Comparison of ENCODE assay signal across 12 cellular contexts in the genomic region with DNA sequence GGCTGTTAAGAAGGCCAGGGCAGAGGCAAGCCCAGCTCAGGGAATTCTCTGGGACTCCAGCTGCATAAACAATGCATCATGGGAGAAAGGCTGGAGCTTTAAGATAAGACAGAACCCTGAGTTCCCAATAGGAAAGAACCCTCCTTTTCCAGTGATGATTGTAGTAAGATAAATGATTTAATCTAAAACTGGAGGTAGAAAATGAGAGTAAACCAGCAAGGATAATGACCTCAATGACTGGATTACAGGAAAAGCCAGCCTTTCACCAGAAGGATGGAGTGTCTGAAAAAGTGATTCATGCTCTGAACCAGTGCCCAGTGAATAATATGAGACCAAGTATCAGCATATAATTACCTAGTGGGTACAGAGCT. TPM values are rescaled to one million over a fixed set of nuclear protein-coding genes. Genes with fewer than 3 reads are reported as not detected.
DNase-seq lines count a peak whose midpoint lies in the region; ATAC-seq, FAIRE-seq and TF ChIP-seq lines count a peak whose summit lies in the region.
"Had no signal": no experiment of that assay in that cellular context is flagged by ENCODE, and none has a peak within 500 bp of the region (broad histone marks: within the 10 kb centered on the region; RNA-seq: fewer than 3 reads in every experiment).

No MANE protein-coding gene starts in this region.

- no peak overlapping the region for H2AFZ ChIP-seq in smooth muscle cell (ENCODE audit: low read depth)
- H2AFZ ChIP-seq: parathyroid adenoma had no signal

- peaks cover 7% of the 10 kb centered on the region for H4K20me1 ChIP-seq in smooth muscle cell (ENCODE audit: low read depth)

- H3K4me1 ChIP-seq in heart right ventricle (peaks cover 4 to 65% (median 23%) of the 10 kb centered on the region in 9 donors), smooth muscle cell (ENCODE audit: low read depth) (peaks cover 14% of the 10 kb centered on the region)
- H3K4me1 ChIP-seq: parathyroid adenoma had no signal

- no peak overlapping the region for H3K9ac ChIP-seq in smooth muscle cell (ENCODE audit: low read depth)
- H3K9ac ChIP-seq: parathyroid adenoma had no signal

- peaks cover 0 to 5% (median 0%) of the 10 kb centered on the region in 9 donors for H3K36me3 ChIP-seq in heart right ventricle
- H3K36me3 ChIP-seq in smooth muscle cell (ENCODE audit: low read depth): no peaks in the 10 kb centered on the region

- ATAC-seq in heart right ventricle (peak; percentile 64 to 84 (median 72)), HG03378 (IDR thresholded peaks at IDR 0.05; ENCODE audit: unreplicated experiment) (no peak)
- ATAC-seq: activated CD8-positive, alpha-beta T cell treated with anti-CD3 and anti-CD28 coated beads for 36 hours; stimulated activated naive B cell treated with anti-CD40 and anti-IgM and Interleukin-4, amounts not matched to agents 10 μg/mL and 1 μg/mL and 100 μg/mL, for 72 hours had no signal

- H3F3A ChIP-seq in smooth muscle cell (ENCODE audit: low read depth): peaks cover 3% of the 10 kb centered on the region

- no peaks in the 10 kb centered on the region for H3K79me2 ChIP-seq in smooth muscle cell (ENCODE audit: low read depth)

- H3K27me3 ChIP-seq in heart right ventricle: no peaks in the 10 kb centered on the region
- H3K27me3 ChIP-seq in smooth muscle cell (ENCODE audit: low read depth): no peaks in the 10 kb centered on the region

- H3K9me3 ChIP-seq in heart right ventricle (no peaks in the 10 kb centered on the region), smooth muscle cell (replicated peaks; ENCODE audit: low read depth) (no peaks in the 10 kb centered on the region)

- H3K27ac Mint-ChIP-seq in HFFc6: peak overlapping the region; percentile 87
- H3K27ac Mint-ChIP-seq: activated CD8-positive, alpha-beta T cell treated with anti-CD3 and anti-CD28 coated beads for 36 hours; stimulated activated naive B cell treated with anti-CD40 and anti-IgM and Interleukin-4, amounts not matched to agents 10 μg/mL and 1 μg/mL and 100 μg/mL, for 72 hours had no signal

- intact Hi-C loops in heart right ventricle (cut with DNase I): no loop called here

- no peaks in the 10 kb centered on the region for H3K9me3 Mint-ChIP-seq in HFFc6
- H3K9me3 Mint-ChIP-seq: activated CD8-positive, alpha-beta T cell treated with anti-CD3 and anti-CD28 coated beads for 36 hours; stimulated activated naive B cell treated with anti-CD40 and anti-IgM and Interleukin-4, amounts not matched to agents 10 μg/mL and 1 μg/mL and 100 μg/mL, for 72 hours had no signal

- FAIRE-seq in GM19239 (lab: Jason Lieb, UNC) (no peak), frontal cortex (lab: Jason Lieb, UNC) (no peak)

- H3K27ac ChIP-seq in heart right ventricle (peak overlapping the region; percentile 11 to 68 (median 52)), smooth muscle cell (ENCODE audit: low read depth) (peak overlapping the region; percentile 18)
- H3K27ac ChIP-seq: parathyroid adenoma had no signal

- no peaks in the 10 kb centered on the region for H3K27me3 Mint-ChIP-seq in HFFc6 (ENCODE audit: insufficient read depth)
- H3K27me3 Mint-ChIP-seq: activated CD8-positive, alpha-beta T cell treated with anti-CD3 and anti-CD28 coated beads for 36 hours; stimulated activated naive B cell treated with anti-CD40 and anti-IgM and Interleukin-4, amounts not matched to agents 10 μg/mL and 1 μg/mL and 100 μg/mL, for 72 hours had no signal

- H3K4me2 ChIP-seq in smooth muscle cell: peak overlapping the region; percentile 3

- H3K4me1 Mint-ChIP-seq in HFFc6 (ENCODE audit: low read depth): peaks cover 69% of the 10 kb centered on the region

- no peaks in the 10 kb centered on the region for H3K36me3 Mint-ChIP-seq in HFFc6 (ENCODE audit: low read depth)

- DNase-seq in HFFc6 (peak; percentile 84), amniotic stem cell (lab: John Stamatoyannopoulos, UW) (peak; percentile 43), heart right ventricle (peak in 1 of 2 donors; percentile 16), smooth muscle cell (lab: John Stamatoyannopoulos, UW; ENCODE audit: unreplicated experiment) (no peak), GM19239 (ENCODE audit: insufficient read length, low spot score) (no peak), frontal cortex (ENCODE audit: low spot score in 2 of 2) (no peak)
- DNase-seq in activated naive CD4-positive, alpha-beta T cell (lab: John Stamatoyannopoulos, UW): no peak
- DNase-seq: activated CD8-positive, alpha-beta T cell treated with anti-CD3 and anti-CD28 coated beads for 36 hours; NCI-H774; stimulated activated naive B cell treated with anti-CD40 and anti-IgM and Interleukin-4, amounts not matched to agents 10 μg/mL and 1 μg/mL and 100 μg/mL, for 72 hours had no signal

- H3K4me3 ChIP-seq in heart right ventricle (no peak overlapping the region), smooth muscle cell (no peak overlapping the region)

- TF ChIP-seq CTCF in HFFc6 (IDR thresholded peaks at IDR 0.05) (no peak), heart right ventricle (IDR thresholded peaks at IDR 0.05) (no peak), smooth muscle cell (IDR thresholded peaks at IDR 0.05; ENCODE audit: borderline replicate concordance, insufficient read depth, poor library complexity, severe bottlenecking) (no peak)

- H3K4me3 Mint-ChIP-seq in HFFc6: peak overlapping the region; percentile 74
- H3K4me3 Mint-ChIP-seq: activated CD8-positive, alpha-beta T cell treated with anti-CD3 and anti-CD28 coated beads for 36 hours; stimulated activated naive B cell treated with anti-CD40 and anti-IgM and Interleukin-4, amounts not matched to agents 10 μg/mL and 1 μg/mL and 100 μg/mL, for 72 hours had no signal

RNA-seq across cellular contexts. Expression of a gene that starts 45.9 kb away (rescaled TPM):
- total RNA-seq in HFFc6 (2021; fragmentation: NEBNext Ultra II Directional; extraction: Animal tissue kit (Norgen Biotek cat#: 25700)): 1 to 10 TPM; 6.9 to 8.4 (median 7.6) TPM
- total RNA-seq in heart right ventricle: 10 to 100 TPM in 9 of 10 donors, 1 to 10 TPM in 1; 9.1 to 18.9 (median 14.8) TPM
- 1 to 10 TPM; 2.0 to 4.9 TPM for polyA plus RNA-seq in heart right ventricle
- total RNA-seq in smooth muscle cell: 17.4 and 29.0 TPM in 2 replicates
- 6.8 and 9.6 TPM in 2 replicates for polyA plus RNA-seq in smooth muscle cell
- total RNA-seq in frontal cortex: 28.1 TPM

Comparison
In these comparisons a context has a peak if more than half of its experiments do, and no peak if none do; other contexts are left out.
1. DNase-seq: peak in HFFc6 (single experiment) and amniotic stem cell (single experiment); none in smooth muscle cell (single experiment), GM19239 (single experiment), frontal cortex (0 of 2) and activated naive CD4-positive, alpha-beta T cell (0 of 4).